In the genomic region with DNA sequence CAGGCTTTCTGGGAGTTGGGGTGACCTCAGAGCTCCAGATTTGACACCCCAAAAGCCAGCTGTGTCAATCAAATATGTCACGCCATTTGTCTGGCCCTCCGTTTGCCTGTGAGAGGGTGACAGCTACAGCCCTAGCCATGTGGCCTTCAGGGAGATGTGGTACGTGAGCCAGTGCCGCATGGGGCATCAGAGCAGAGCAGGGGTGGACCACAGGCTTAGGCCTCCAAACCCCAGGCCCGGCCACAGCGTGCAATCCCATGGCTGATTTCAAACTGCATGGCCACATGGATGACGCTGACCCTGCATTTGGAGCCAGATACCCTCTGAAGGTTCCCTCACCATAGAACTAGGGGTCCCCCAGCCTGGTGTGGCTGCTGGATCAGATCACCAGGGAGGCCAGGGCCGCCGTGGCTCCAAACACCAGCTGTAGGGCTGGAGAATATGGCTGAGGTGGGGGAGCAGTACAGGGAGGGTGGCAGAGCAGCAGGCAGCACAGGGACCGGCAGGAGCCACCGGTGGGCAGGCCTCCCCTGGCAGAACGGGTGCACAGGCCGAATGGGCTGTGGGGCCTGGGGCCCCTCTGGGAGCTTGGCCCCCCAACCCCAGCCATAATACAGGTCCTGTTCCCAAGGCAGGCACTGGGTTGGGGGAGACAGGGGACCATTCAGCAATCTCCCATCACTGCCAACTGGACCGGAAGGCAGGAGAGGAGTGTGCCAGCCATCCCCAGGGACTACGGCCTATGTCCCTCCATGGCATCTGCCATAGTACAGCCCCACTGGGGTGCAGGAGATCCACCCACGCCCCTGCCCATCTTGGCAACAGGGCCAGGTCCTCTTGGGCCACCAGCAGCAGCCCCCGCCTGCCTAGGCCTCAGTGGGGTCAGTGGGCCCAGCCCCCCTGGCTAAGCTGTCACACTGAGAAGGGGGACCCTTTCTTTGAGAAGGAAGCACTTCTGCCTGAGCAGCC, we compare ENCODE assay signal across 9 cellular contexts. TPM values are rescaled to one million over a fixed set of nuclear protein-coding genes. Genes with fewer than 3 reads are reported as not detected.
A peak's percentile ranks its signal among the peaks of the same experiment; 100 is the strongest.
DNase-seq lines count a peak whose midpoint lies in the region; ATAC-seq and TF ChIP-seq lines count a peak whose summit lies in the region.
"Had no signal": no experiment of that assay in that cellular context is flagged by ENCODE, and none has a peak within 500 bp of the region (broad histone marks: within the 10 kb centered on the region; RNA-seq: fewer than 3 reads in every experiment).

No MANE protein-coding gene starts in this region.

- intact Hi-C loops in MCF 10A (cut with micrococcal nuclease): no loop called here
- intact Hi-C loops in breast epithelium (cut with DNase I; ENCODE audit: low total_unique reads): no loop called here
- intact Hi-C loops in left ventricle myocardium inferior (cut with micrococcal nuclease): no loop called here

- POLR2A ChIA-PET in MCF 10A (lab: Yijun Ruan, JAX): interaction anchor here (0.7 to 3.3 kb wide), 10 partner anchors 8 to 22 kb away, joined by 3 to 22 read pairs (median 8); a partner anchor contains a TSS

- H3K27ac Mint-ChIP-seq in MCF 10A (ENCODE audit: low read depth, unreplicated experiment): no peak overlapping the region

- TF ChIP-seq POLR2A in breast epithelium (IDR thresholded peaks at IDR 0.05) (no peak), suprapubic skin (IDR thresholded peaks at IDR 0.05) (no peak)

- no peaks in the 10 kb centered on the region for H3K9me2 ChIP-seq in SU-DHL-6 (replicated peaks; ENCODE audit: insufficient read depth, low read length)

- H3K4me1 ChIP-seq in breast epithelium (peaks cover 6 to 7% of the 10 kb centered on the region in 2 donors), left ventricle myocardium inferior (peaks cover 29% of the 10 kb centered on the region), suprapubic skin (peaks cover 49% of the 10 kb centered on the region)

- peaks cover 16% of the 10 kb centered on the region for H3K4me1 Mint-ChIP-seq in MCF 10A (ENCODE audit: insufficient read depth, unreplicated experiment)

- TF ChIP-seq EP300 in suprapubic skin (IDR thresholded peaks at IDR 0.05): no peak

- ATAC-seq in GM19035 (IDR thresholded peaks at IDR 0.05; ENCODE audit: unreplicated experiment): no peak

- peak overlapping the region; percentile 40 for H3K4me3 Mint-ChIP-seq in MCF 10A (ENCODE audit: unreplicated experiment)

- no peaks in the 10 kb centered on the region for H4K20me1 ChIP-seq in SU-DHL-6 (ENCODE audit: low read depth, low read length)

- no peak overlapping the region for H3K27ac ChIP-seq in breast epithelium
- peak overlapping the region; percentile 70 for H3K27ac ChIP-seq in SU-DHL-6 (ENCODE audit: low read depth, low read length)
- H3K27ac ChIP-seq in left ventricle myocardium inferior (replicated peaks): no peak overlapping the region
- no peak overlapping the region for H3K27ac ChIP-seq in suprapubic skin
- H3K27ac ChIP-seq: upper lobe of left lung had no signal

- BruUV-seq in MCF 10A (replicated peaks; lab: Mats Ljungman, UMichigan): no TSS peak

- H3K9me3 ChIP-seq in breast epithelium (no peaks in the 10 kb centered on the region), SU-DHL-6 (ENCODE audit: insufficient read depth, low read length) (no peaks in the 10 kb centered on the region), left ventricle myocardium inferior (replicated peaks) (no peaks in the 10 kb centered on the region), suprapubic skin (no peaks in the 10 kb centered on the region)
- H3K9me3 ChIP-seq: upper lobe of left lung had no signal

- peak overlapping the region; percentile 80 for H3K9ac ChIP-seq in SU-DHL-6 (ENCODE audit: low read length)

- TF ChIP-seq CTCF in MCF 10A (IDR thresholded peaks at IDR 0.05; ENCODE audit: unreplicated experiment) (no peak), breast epithelium (IDR thresholded peaks at IDR 0.05) (no peak), SU-DHL-6 (IDR thresholded peaks at IDR 0.05; ENCODE audit: insufficient read depth, low read length, poor library complexity, severe bottlenecking) (no peak), left ventricle myocardium inferior (IDR thresholded peaks at IDR 0.05; ENCODE audit: borderline replicate concordance) (no peak), suprapubic skin (IDR thresholded peaks at IDR 0.05) (no peak)

- H3K27me3 ChIP-seq in breast epithelium: peaks cover 0 to 4% of the 10 kb centered on the region in 2 donors
- no peaks in the 10 kb centered on the region for H3K27me3 ChIP-seq in SU-DHL-6 (ENCODE audit: low read length)
- peaks cover 13% of the 10 kb centered on the region for H3K27me3 ChIP-seq in left ventricle myocardium inferior (ENCODE audit: low read depth)
- H3K27me3 ChIP-seq in suprapubic skin: peaks cover 18% of the 10 kb centered on the region

- no peak overlapping the region for H2AFZ ChIP-seq in SU-DHL-6 (ENCODE audit: low read depth, low read length, severe bottlenecking)

- H3K36me3 ChIP-seq in breast epithelium (no peaks in the 10 kb centered on the region), SU-DHL-6 (ENCODE audit: low read length) (no peaks in the 10 kb centered on the region), left ventricle myocardium inferior (no peaks in the 10 kb centered on the region), suprapubic skin (no peaks in the 10 kb centered on the region)
- H3K36me3 ChIP-seq: upper lobe of left lung had no signal

- CTCF ChIA-PET in MCF 10A (lab: Yijun Ruan, JAX): interaction anchor here (0.6 to 10.9 kb wide), 19 partner anchors 8 to 303 kb away, joined by 3 to 170 read pairs (median 4); a partner anchor contains a TSS

- peaks cover 13% of the 10 kb centered on the region for H3F3A ChIP-seq in SU-DHL-6 (ENCODE audit: insufficient read depth)

- no peaks in the 10 kb centered on the region for H3K36me3 Mint-ChIP-seq in MCF 10A (ENCODE audit: insufficient read depth, unreplicated experiment)

- H3K4me3 ChIP-seq in breast epithelium (peak overlapping the region in 1 of 3 donors; percentile 74), SU-DHL-6 (ENCODE audit: insufficient read depth, low read length, poor library complexity, severe bottlenecking) (peak overlapping the region; percentile 83), left ventricle myocardium inferior (peak overlapping the region; percentile 62), suprapubic skin (peak overlapping the region; percentile 56)

- WGBS in suprapubic skin: 75% methylated on average over 4 of the region's 17 CpGs

- no peaks in the 10 kb centered on the region for H3K27me3 Mint-ChIP-seq in MCF 10A (ENCODE audit: insufficient read depth, unreplicated experiment)

- DNase-seq in MCF 10A (ENCODE audit: unreplicated experiment) (no peak), breast epithelium (ENCODE audit: low spot score in 2 of 2) (no peak), left ventricle myocardium inferior (no peak), suprapubic skin (ENCODE audit: low spot score in 2 of 2) (peak in 1 of 2 donors; percentile 60), hepatic stellate cell (ENCODE audit: low spot score) (no peak)
- no peak for DNase-seq in activated effector memory CD4-positive, alpha-beta T cell treated with Interleukin-2 at 50 U/mL for 16 hours

- no peaks in the 10 kb centered on the region for H3K9me3 Mint-ChIP-seq in MCF 10A (ENCODE audit: unreplicated experiment)

- peaks cover 12% of the 10 kb centered on the region for H3K79me2 ChIP-seq in SU-DHL-6 (ENCODE audit: insufficient read depth, low read length)

- H3K4me2 ChIP-seq in SU-DHL-6 (ENCODE audit: low read depth, low read length, poor library complexity, severe bottlenecking): peak overlapping the region; percentile 79

RNA-seq across cellular contexts. Expression of a gene that starts 1.5 kb away (rescaled TPM):
- total RNA-seq in MCF 10A (2022) (5.7 and 15.7 TPM in 2 replicates), breast epithelium (1 to 10 TPM in 2 of 3 donors, under 1 TPM in 1; 0.96 to 2.9 (median 2.8) TPM), left ventricle myocardium inferior (0.25 TPM), suprapubic skin (10 to 100 TPM in 3 of 4 donors, 1 to 10 TPM in 1; 8.2 to 13.6 (median 13.3) TPM)

RNA-seq across cellular contexts. Expression of a gene that starts 8.5 kb away (rescaled TPM):
- total RNA-seq in MCF 10A (2022): 1.0 and 3.7 TPM in 2 replicates
- total RNA-seq in breast epithelium: 10 to 100 TPM in 1 of 3 donors, 1 to 10 TPM in 2; 6.7 to 12.0 (median 6.9) TPM
- 11.5 TPM for total RNA-seq in left ventricle myocardium inferior
- total RNA-seq in suprapubic skin: 10 to 100 TPM in 1 of 4 donors, 1 to 10 TPM in 3; 5.0 to 10.1 (median 6.8) TPM

RNA-seq across cellular contexts. Expression of a gene that starts 15.0 kb away (rescaled TPM):
- 13.4 and 31.5 TPM in 2 replicates for total RNA-seq in MCF 10A (2022)
- total RNA-seq in breast epithelium: 1 to 10 TPM in 2 of 3 donors, under 1 TPM in 1; 0.16 to 6.7 (median 3.6) TPM
- 1.5 TPM for total RNA-seq in left ventricle myocardium inferior
- 10 to 100 TPM; 13.3 to 20.8 (median 16.7) TPM for total RNA-seq in suprapubic skin

RNA-seq across cellular contexts. Expression of a gene that starts 18.0 kb away (rescaled TPM):
- total RNA-seq in MCF 10A (2022) (46.5 and 49.1 TPM in 2 replicates), breast epithelium (10 to 100 TPM; 50.1 to 62.8 (median 50.8) TPM), left ventricle myocardium inferior (20.6 TPM), suprapubic skin (10 to 100 TPM; 52.1 to 99.2 (median 63.1) TPM)

RNA-seq across cellular contexts. Expression of a gene that starts 22.8 kb away (rescaled TPM):
- total RNA-seq in MCF 10A (2022) (161 and 171 TPM in 2 replicates), breast epithelium (10 to 100 TPM; 21.9 to 63.9 (median 63.1) TPM), left ventricle myocardium inferior (63.9 TPM), suprapubic skin (10 to 100 TPM; 22.2 to 64.0 (median 47.3) TPM)
